8 cellular contexts compared by ENCODE assay signal in the genomic region with DNA sequence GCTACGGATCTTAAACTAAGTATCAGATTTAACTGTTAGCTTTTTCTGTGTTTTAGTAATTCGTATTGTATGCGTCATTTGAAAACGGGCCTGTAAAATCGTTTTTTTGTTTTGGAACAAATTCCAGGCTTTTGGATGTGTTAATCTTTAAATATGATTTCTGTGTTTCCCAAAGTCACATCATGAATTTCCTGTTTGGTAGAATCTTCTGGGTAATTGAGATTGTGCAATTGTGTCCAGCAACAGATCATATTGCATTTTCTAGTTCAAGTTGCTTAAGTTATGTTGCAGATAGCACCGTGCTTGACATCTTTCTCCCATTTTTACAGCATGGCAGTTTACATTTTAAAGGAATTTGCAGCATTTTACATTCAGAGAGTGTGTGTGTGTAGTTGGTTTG. TPM values are rescaled to one million over a fixed set of nuclear protein-coding genes. Genes with fewer than 3 reads are reported as not detected.
DNase-seq lines count a peak whose midpoint lies in the region; ATAC-seq, FAIRE-seq and TF ChIP-seq lines count a peak whose summit lies in the region.

No MANE protein-coding gene starts in this region.

- no peaks in the 10 kb centered on the region for H3K9me3 Mint-ChIP-seq in activated T-cell treated with anti-CD3 and anti-CD28 coated beads, Interleukin-2, amount 50 U/mL, for 72 hours

- H3K27me3 Mint-ChIP-seq in activated T-cell treated with anti-CD3 and anti-CD28 coated beads, Interleukin-2, amount 50 U/mL, for 72 hours (ENCODE audit: low read depth), result peaks cover 15% of the 10 kb centered on the region

- H3K4me1 ChIP-seq in rectal smooth muscle tissue (ENCODE audit: control insufficient read depth, insufficient read depth, low read length), result peaks cover 2% of the 10 kb centered on the region

- H3K4me3 ChIP-seq in rectal smooth muscle tissue (ENCODE audit: low read length), result peak overlapping the region; percentile 99

- H3K36me3 Mint-ChIP-seq in activated T-cell treated with anti-CD3 and anti-CD28 coated beads, Interleukin-2, amount 50 U/mL, for 72 hours (ENCODE audit: insufficient read depth in 2 of 2), result peaks cover 3 to 7% of the 10 kb centered on the region in 2 donors

- H3K9ac ChIP-seq in rectal smooth muscle tissue (ENCODE audit: low read length), result no peak overlapping the region

- in situ Hi-C loops in GM13976 (cut with MboI; ENCODE audit: low sequenced_read_pairs, unreplicated experiment), result loop anchor here (5.0 to 10.0 kb wide), 2 partner anchors 68 to 175 kb away; no protein-coding TSS in a partner anchor

- FAIRE-seq in GM19239 (lab: Jason Lieb, UNC), result no peak

- TF ChIP-seq CTCF in GM13976 (IDR thresholded peaks at IDR 0.05; ENCODE audit: borderline replicate concordance, control extremely low read depth, extremely low read depth, insufficient read depth, missing control alignments), result no peak

- H3K27me3 ChIP-seq in rectal smooth muscle tissue (ENCODE audit: control insufficient read depth, insufficient read depth, low read length), result no peaks in the 10 kb centered on the region

- no peak for TF ChIP-seq POLR2A in erythroblast (IDR thresholded peaks at IDR 0.05; ENCODE audit: low read length)

- peak overlapping the region; percentile 91 to 99 for H3K4me3 Mint-ChIP-seq in activated T-cell treated with anti-CD3 and anti-CD28 coated beads, Interleukin-2, amount 50 U/mL, for 72 hours

- DNase-seq in activated T-cell treated with anti-CD3 and anti-CD28 coated beads, Interleukin-2, amount 50 U/mL, for 72 hours, result no peak
- no peak for DNase-seq in activated T-cell treated with anti-CD3 and anti-CD28 coated beads, Interleukin-2, amount 50 U/mL, for 1 hour
- peak; percentile 44 for DNase-seq in SIG-M5 (lab: John Stamatoyannopoulos, UW)
- DNase-seq in erythroblast (lab: John Stamatoyannopoulos, UW), result peak; percentile 66 to 75
- DNase-seq in GM13976 (ENCODE audit: low spot score), result no peak
- no peak for DNase-seq in GM19239 (ENCODE audit: insufficient read length, low spot score)

- H3K27ac ChIP-seq in rectal smooth muscle tissue (ENCODE audit: low read depth, low read length), result peak overlapping the region; percentile 77

- ATAC-seq in activated T-cell treated with anti-CD3 and anti-CD28 coated beads, Interleukin-2, amount 50 U/mL, for 72 hours (replicated peaks in 1 of 2), result no peak
- no peak for ATAC-seq in HG03280 (IDR thresholded peaks at IDR 0.05; ENCODE audit: unreplicated experiment)

- H3K27ac Mint-ChIP-seq in activated T-cell treated with anti-CD3 and anti-CD28 coated beads, Interleukin-2, amount 50 U/mL, for 72 hours, result peak overlapping the region; percentile 97

- peaks cover 2% of the 10 kb centered on the region for H3K36me3 ChIP-seq in rectal smooth muscle tissue (ENCODE audit: control insufficient read depth, insufficient read depth, low read length)

- peaks cover 58% of the 10 kb centered on the region for H3K4me1 Mint-ChIP-seq in activated T-cell treated with anti-CD3 and anti-CD28 coated beads, Interleukin-2, amount 50 U/mL, for 72 hours (ENCODE audit: low read depth)

RNA-seq across cellular contexts. Expression of a gene that starts 1.9 kb away (rescaled TPM):
- 10 to 100 TPM; 53.0 to 63.4 TPM for total RNA-seq in activated T-cell treated with anti-CD3 and anti-CD28 coated beads, Interleukin-2, amount 50 U/mL, for 72 hours

RNA-seq across cellular contexts. Expression of a gene that starts 5.0 kb away (rescaled TPM):
- total RNA-seq in activated T-cell treated with anti-CD3 and anti-CD28 coated beads, Interleukin-2, amount 50 U/mL, for 72 hours, result under 1 TPM in 1 of 2 donors, not detected in 1; 0.44 TPM

Comparison
In these comparisons a context has a peak if more than half of its experiments do, and no peak if none do; other contexts are left out.
1. DNase-seq: peak in SIG-M5 (single experiment) and erythroblast (2 of 2); none in activated T-cell treated with anti-CD3 and anti-CD28 coated beads, Interleukin-2, amount 50 U/mL, for 72 hours (0 of 2), activated T-cell treated with anti-CD3 and anti-CD28 coated beads, Interleukin-2, amount 50 U/mL, for 1 hour (single experiment), GM13976 (single experiment) and GM19239 (single experiment).